In the genomic region with DNA sequence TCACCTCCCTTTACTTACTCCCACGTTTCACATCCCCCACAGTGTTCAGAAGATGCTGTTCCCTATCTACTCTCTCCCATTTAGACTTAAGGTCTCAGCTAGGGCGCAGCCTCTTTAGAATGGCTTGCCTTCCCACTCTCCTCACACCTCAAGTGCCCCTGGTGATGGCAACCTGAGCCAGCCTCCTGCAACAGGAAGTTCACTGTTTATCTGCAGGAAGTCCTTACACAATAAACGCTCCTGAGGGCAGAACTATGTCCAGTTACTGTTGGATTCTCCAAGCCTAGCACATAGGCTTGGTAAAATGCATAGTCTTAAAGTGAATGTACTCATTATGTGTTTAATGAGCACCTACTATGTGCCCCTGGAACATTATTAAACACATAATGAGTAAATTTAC, we compare ENCODE assay signal across 2 cellular contexts.
A peak's percentile ranks its signal among the peaks of the same experiment; 100 is the strongest.
TF ChIP-seq lines count a peak whose summit lies in the region.

No MANE protein-coding gene starts in this region.

TF ChIP-seq in K562, 482 proteins besides CTCF, POLR2A, EP300 and RAD21:
- TF ChIP-seq ZKSCAN1 (IDR thresholded peaks at IDR 0.05; ENCODE audit: low read depth, low read length): peak; percentile 54; the same call in 1 of the 2 replicates
- TF ChIP-seq STAG1 (CRISPR knock-in tag; IDR thresholded peaks at IDR 0.05; ENCODE audit: borderline replicate concordance): no peak
- no peak for TF ChIP-seq TFAM (CRISPR knock-in tag; conservative IDR thresholded peaks at IDR 0.05)
- TF ChIP-seq GABPA (tag; conservative IDR thresholded peaks at IDR 0.05; ENCODE audit: low read depth): peak; percentile 38; the same call in 1 of the 2 replicates
- no peak for TF ChIP-seq ZFP36 (IDR thresholded peaks at IDR 0.05; ENCODE audit: low read depth, low read length, partially characterized antibody)

TF ChIP-seq in SK-N-SH treated with all-trans-retinoic acid at 6 μM for 48 hours, 23 proteins besides CTCF, POLR2A, EP300 and RAD21:
- TF ChIP-seq ZFP3 (CRISPR knock-in tag; IDR thresholded peaks at IDR 0.05) (no peak), TSHZ2 (CRISPR knock-in tag; IDR thresholded peaks at IDR 0.05) (no peak), GLIS3 (CRISPR knock-in tag; IDR thresholded peaks at IDR 0.05) (no peak), ZNF8 (CRISPR knock-in tag; IDR thresholded peaks at IDR 0.05) (no peak), ISL1 (CRISPR knock-in tag; IDR thresholded peaks at IDR 0.05) (no peak), ZC3H10 (CRISPR knock-in tag; IDR thresholded peaks at IDR 0.05) (no peak), PATZ1 (CRISPR knock-in tag; IDR thresholded peaks at IDR 0.05; ENCODE audit: borderline replicate concordance) (no peak), ZNF70 (CRISPR knock-in tag; IDR thresholded peaks at IDR 0.05) (no peak), OSR1 (CRISPR knock-in tag; IDR thresholded peaks at IDR 0.05) (no peak), PPARA (CRISPR knock-in tag; IDR thresholded peaks at IDR 0.05; ENCODE audit: borderline replicate concordance) (no peak), ESRRG (CRISPR knock-in tag; IDR thresholded peaks at IDR 0.05) (no peak), ZNF565 (CRISPR knock-in tag; conservative IDR thresholded peaks at IDR 0.05; ENCODE audit: low read depth) (no peak), SNAI2 (CRISPR knock-in tag; IDR thresholded peaks at IDR 0.05) (no peak)
- TF ChIP-seq, protein P1, sequence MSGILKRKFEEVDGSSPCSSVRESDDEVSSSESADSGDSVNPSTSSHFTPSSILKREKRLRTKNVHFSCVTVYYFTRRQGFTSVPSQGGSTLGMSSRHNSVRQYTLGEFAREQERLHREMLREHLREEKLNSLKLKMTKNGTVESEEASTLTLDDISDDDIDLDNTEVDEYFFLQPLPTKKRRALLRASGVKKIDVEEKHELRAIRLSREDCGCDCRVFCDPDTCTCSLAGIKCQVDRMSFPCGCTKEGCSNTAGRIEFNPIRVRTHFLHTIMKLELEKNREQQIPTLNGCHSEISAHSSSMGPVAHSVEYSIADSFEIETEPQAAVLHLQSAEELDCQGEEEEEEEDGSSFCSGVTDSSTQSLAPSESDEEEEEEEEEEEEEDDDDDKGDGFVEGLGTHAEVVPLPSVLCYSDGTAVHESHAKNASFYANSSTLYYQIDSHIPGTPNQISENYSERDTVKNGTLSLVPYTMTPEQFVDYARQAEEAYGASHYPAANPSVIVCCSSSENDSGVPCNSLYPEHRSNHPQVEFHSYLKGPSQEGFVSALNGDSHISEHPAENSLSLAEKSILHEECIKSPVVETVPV (CRISPR knock-in tag; IDR thresholded peaks at IDR 0.05): no peak
TF ChIP-seq in SK-N-SH treated with all-trans-retinoic acid at 6 μM for 48 hours: peak in this region for 0.
